In the genomic region with DNA sequence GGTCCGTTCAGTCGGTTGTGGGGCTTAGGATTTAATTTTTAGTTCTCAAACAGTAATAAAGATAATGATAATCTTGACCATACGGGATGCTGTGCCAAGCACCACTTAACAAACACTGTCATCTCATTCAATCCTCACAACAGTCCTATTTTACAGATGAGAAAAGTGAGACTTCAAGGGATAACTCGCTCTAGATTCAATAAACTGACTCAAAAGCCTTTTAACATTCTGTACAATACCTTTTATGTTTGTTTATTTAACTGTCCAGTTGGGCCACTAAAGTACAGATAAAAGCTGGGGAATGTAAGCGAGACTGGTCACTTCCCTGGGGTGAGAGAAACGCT, we compare ENCODE assay signal across 9 cellular contexts. TPM values are rescaled to one million over a fixed set of nuclear protein-coding genes. Genes with fewer than 3 reads are reported as not detected.
DNase-seq lines count a peak whose midpoint lies in the region; ATAC-seq and TF ChIP-seq lines count a peak whose summit lies in the region.
"Had no signal": no experiment of that assay in that cellular context is flagged by ENCODE, and none has a peak within 500 bp of the region (broad histone marks: within the 10 kb centered on the region; RNA-seq: fewer than 3 reads in every experiment).

No MANE protein-coding gene starts in this region.

- H3K9me3 ChIP-seq in ascending aorta (no peaks in the 10 kb centered on the region), lower lobe of right lung (no peaks in the 10 kb centered on the region)

- intact Hi-C loops in activated naive CD4-positive, alpha-beta T cell treated with anti-CD3 and anti-CD28 coated beads for 36 hours (cut with micrococcal nuclease), result loop anchor here (1.0 to 10.0 kb wide), 2 partner anchors 90 to 1020 kb away; a partner anchor contains a TSS
- intact Hi-C loops in ascending aorta (cut with DNase I) (loop anchor here (2.0 to 10.0 kb wide), 2 partner anchors 16 to 1020 kb away; a partner anchor contains a TSS), lower lobe of right lung (cut with DNase I) (no loop called here)

- peak overlapping the region; percentile 88 to 90 for H3K4me3 ChIP-seq in ascending aorta
- peak overlapping the region; percentile 93 for H3K4me3 ChIP-seq in lower lobe of right lung

- peaks cover 24% of the 10 kb centered on the region for H3K27me3 Mint-ChIP-seq in activated naive CD4-positive, alpha-beta T cell treated with anti-CD3 and anti-CD28 coated beads for 36 hours (ENCODE audit: low read depth)
- H3K27me3 Mint-ChIP-seq in type B pancreatic cell, result peaks cover 27% of the 10 kb centered on the region

- H3K27me3 ChIP-seq in ascending aorta (no peaks in the 10 kb centered on the region), lower lobe of right lung (ENCODE audit: low read depth) (no peaks in the 10 kb centered on the region)

- no peaks in the 10 kb centered on the region for H3K9me3 Mint-ChIP-seq in activated naive CD4-positive, alpha-beta T cell treated with anti-CD3 and anti-CD28 coated beads for 36 hours
- H3K9me3 Mint-ChIP-seq in type B pancreatic cell, result no peaks in the 10 kb centered on the region

- H3K4me1 Mint-ChIP-seq in activated naive CD4-positive, alpha-beta T cell treated with anti-CD3 and anti-CD28 coated beads for 36 hours (ENCODE audit: low read depth), result peaks cover 17% of the 10 kb centered on the region
- H3K4me1 Mint-ChIP-seq in type B pancreatic cell (ENCODE audit: unreplicated experiment), result peaks cover 28% of the 10 kb centered on the region

- in situ Hi-C loops in KBM-7 (cut with MboI; ENCODE audit: low pct_unique_long_range_greater_than_20kb, low sequenced_read_pairs), result no loop called here

- no peaks in the 10 kb centered on the region for H3K36me3 Mint-ChIP-seq in activated naive CD4-positive, alpha-beta T cell treated with anti-CD3 and anti-CD28 coated beads for 36 hours (ENCODE audit: low read depth)
- H3K36me3 Mint-ChIP-seq in type B pancreatic cell, result no peaks in the 10 kb centered on the region

- TF ChIP-seq CTCF in ascending aorta (IDR thresholded peaks at IDR 0.05), result no peak
- TF ChIP-seq CTCF in lower lobe of right lung (IDR thresholded peaks at IDR 0.05), result no peak
- TF ChIP-seq CTCF in type B pancreatic cell (conservative IDR thresholded peaks at IDR 0.05), result no peak

- no peaks in the 10 kb centered on the region for H3K36me3 ChIP-seq in ascending aorta
- H3K36me3 ChIP-seq in lower lobe of right lung, result no peaks in the 10 kb centered on the region

- CTCF ChIA-PET in activated naive CD4-positive, alpha-beta T cell treated with anti-CD3 and anti-CD28 coated beads for 36 hours (lab: Charles Lee), result no interaction called here

- no peak overlapping the region for H3K27ac Mint-ChIP-seq in activated naive CD4-positive, alpha-beta T cell treated with anti-CD3 and anti-CD28 coated beads for 36 hours
- peak overlapping the region; percentile 81 for H3K27ac Mint-ChIP-seq in type B pancreatic cell

- DNase-seq in activated naive CD4-positive, alpha-beta T cell treated with anti-CD3 and anti-CD28 coated beads for 36 hours, result no peak
- DNase-seq in activated naive CD4-positive, alpha-beta T cell (lab: John Stamatoyannopoulos, UW), result no peak
- DNase-seq in ascending aorta (ENCODE audit: low spot score in 2 of 2) (no peak), lower lobe of right lung (no peak), type B pancreatic cell (ENCODE audit: extremely low spot score, unreplicated experiment) (no peak), 8988T (no peak), KBM-7 (no peak), GM19240 (ENCODE audit: insufficient read length, low spot score) (no peak)

- ATAC-seq in lower lobe of right lung, result no peak

- H3K27ac ChIP-seq in ascending aorta (no peak overlapping the region), lower lobe of right lung (peak overlapping the region; percentile 76)
- H3K27ac ChIP-seq: epithelial cell of prostate had no signal

- H3K4me3 Mint-ChIP-seq in activated naive CD4-positive, alpha-beta T cell treated with anti-CD3 and anti-CD28 coated beads for 36 hours, result peak overlapping the region; percentile 97
- peak overlapping the region; percentile 97 for H3K4me3 Mint-ChIP-seq in type B pancreatic cell

- H3K4me1 ChIP-seq in ascending aorta, result peaks cover 3 to 8% of the 10 kb centered on the region in 2 donors
- H3K4me1 ChIP-seq in lower lobe of right lung, result peaks cover 15% of the 10 kb centered on the region

RNA-seq across cellular contexts. Expression of a gene that starts 0.4 kb away (rescaled TPM):
- under 1 TPM; 0.25 to 0.31 TPM for total RNA-seq in activated naive CD4-positive, alpha-beta T cell treated with anti-CD3 and anti-CD28 coated beads for 36 hours
- 0.85 TPM for total RNA-seq in ascending aorta
- total RNA-seq in lower lobe of right lung, result 8.4 TPM
- 4.4 and 6.2 TPM in 2 replicates for total RNA-seq in type B pancreatic cell (ENCODE audit: low replicate concordance)

RNA-seq across cellular contexts. Expression of a gene that starts 33.0 kb away (rescaled TPM):
- not detected for total RNA-seq in activated naive CD4-positive, alpha-beta T cell treated with anti-CD3 and anti-CD28 coated beads for 36 hours
- total RNA-seq in ascending aorta (18.7 TPM), lower lobe of right lung (13.4 TPM), type B pancreatic cell (ENCODE audit: low replicate concordance) (1.7 and 3.3 TPM in 2 replicates)
